In genomic region chr6:102619585-102619984, GRCh38 we compare ENCODE assay signal across 9 cellular contexts.
DNase-seq lines count a peak whose midpoint lies in the region; ATAC-seq and TF ChIP-seq lines count a peak whose summit lies in the region.
"Had no signal": no experiment of that assay in that cellular context is flagged by ENCODE, and none has a peak within 500 bp of the region (broad histone marks: within the 10 kb centered on the region; RNA-seq: fewer than 3 reads in every experiment).

No MANE protein-coding gene starts in this region.

- H4K20me1 ChIP-seq in IMR-90 (ENCODE audit: insufficient read depth, low read length), result no peaks in the 10 kb centered on the region

- no peak overlapping the region for H3K14ac ChIP-seq in IMR-90 (replicated peaks; ENCODE audit: low read depth, low read length)

- CTCF ChIA-PET in IMR-90 (lab: Yijun Ruan, JAX), result interaction anchor here (1.0 kb wide), 1 partner anchor 13 kb away, joined by 3 read pairs; no protein-coding TSS in a partner anchor

- no peak overlapping the region for H3K4me2 ChIP-seq in IMR-90 (ENCODE audit: low read depth, low read length)
- H3K4me2 ChIP-seq in mesendoderm (ENCODE audit: low read length), result no peak overlapping the region

- no peak overlapping the region for H3K4me3 ChIP-seq in GM12864 (ENCODE audit: low read depth, low read length)
- H3K4me3 ChIP-seq in IMR-90 (ENCODE audit: insufficient read depth, low read depth, low read length), result no peak overlapping the region
- H3K4me3 ChIP-seq in WI38 (ENCODE audit: low read depth, low read length), result no peak overlapping the region
- H3K4me3 ChIP-seq in mesendoderm (ENCODE audit: low read length), result no peak overlapping the region

- no peak overlapping the region for H3K27ac ChIP-seq in IMR-90 (ENCODE audit: insufficient read depth, low read length)
- H3K27ac ChIP-seq in mesendoderm (ENCODE audit: low read depth, low read length), result no peak overlapping the region

- TF ChIP-seq RAD21 in IMR-90 (IDR thresholded peaks at IDR 0.05; ENCODE audit: low read length), result peak; percentile 52

- no peak overlapping the region for H2BK5ac ChIP-seq in IMR-90 (ENCODE audit: low read depth, low read length, poor library complexity, severe bottlenecking)
- no peak overlapping the region for H2BK5ac ChIP-seq in mesendoderm (ENCODE audit: low read length)

- H3K18ac ChIP-seq in IMR-90 (ENCODE audit: low read depth, low read length) (no peak overlapping the region), mesendoderm (ENCODE audit: low read length) (no peak overlapping the region)

- no peaks in the 10 kb centered on the region for H3K79me2 ChIP-seq in mesendoderm (ENCODE audit: control insufficient read depth, insufficient read depth, low read length)

- no peak overlapping the region for H2AK5ac ChIP-seq in IMR-90 (ENCODE audit: low read depth, low read length)
- H2AK5ac ChIP-seq in mesendoderm (ENCODE audit: low read length), result no peak overlapping the region

- H2BK120ac ChIP-seq in IMR-90 (ENCODE audit: low read depth, low read length) (no peak overlapping the region), mesendoderm (ENCODE audit: low read depth, low read length) (no peak overlapping the region)

- H2AK9ac ChIP-seq in IMR-90 (replicated peaks; ENCODE audit: low read depth, low read length, poor library complexity), result no peak overlapping the region

- no peaks in the 10 kb centered on the region for H3K9me1 ChIP-seq in IMR-90 (ENCODE audit: insufficient read depth, low read length)

- in situ Hi-C loops in IMR-90 (cut with MboI; ENCODE audit: low sequenced_read_pairs), result no loop called here

- TF ChIP-seq CTCF in GM12864 (IDR thresholded peaks at IDR 0.05; ENCODE audit: low read depth, low read length, missing control alignments) (peak; percentile 15), IMR-90 (conservative IDR thresholded peaks at IDR 0.05; ENCODE audit: low read depth, low read length) (peak; percentile 50), WI38 (IDR thresholded peaks at IDR 0.05; ENCODE audit: low read depth, low read length) (peak; percentile 6; the same call in 1 of the 2 replicates)

- TF ChIP-seq POLR2A in IMR-90 (IDR thresholded peaks at IDR 0.05; ENCODE audit: low read depth, low read length), result no peak

- H4K8ac ChIP-seq in IMR-90 (ENCODE audit: low read depth in 2 of 2, low read length in 2 of 2), result no peak overlapping the region
- no peak overlapping the region for H4K8ac ChIP-seq in mesendoderm (ENCODE audit: low read depth, low read length)

- H3K9ac ChIP-seq in IMR-90 (ENCODE audit: low read depth, low read length), result no peak overlapping the region
- no peak overlapping the region for H3K9ac ChIP-seq in mesendoderm (ENCODE audit: low read length)

- H3K56ac ChIP-seq in IMR-90 (ENCODE audit: extremely low read depth, insufficient read depth, low read length), result no peak overlapping the region
- H3K56ac ChIP-seq in mesendoderm (ENCODE audit: low read length), result no peak overlapping the region

- WGBS in IMR-90 (ENCODE audit: extremely low coverage in 2 of 2, insufficient read length in 1 of 2), 2 experiments, result no CpG with 5 or more reads among the region's 2 CpGs
- WGBS in mesendoderm (ENCODE audit: extremely low coverage, insufficient coverage, low lambda C conversion rate), result no CpG with 5 or more reads among the region's 2 CpGs

- H2BK20ac ChIP-seq in IMR-90 (ENCODE audit: low read depth, low read length), result no peak overlapping the region

- intact Hi-C loops in IMR-90 (cut with micrococcal nuclease), result no loop called here

- POLR2A ChIA-PET in IMR-90 (lab: Charles Lee; ENCODE audit: unreplicated experiment), result no interaction called here

- no TSS peak for BruUV-seq in IMR-90 (replicated peaks; lab: Mats Ljungman, UMichigan)

- H4K91ac ChIP-seq in IMR-90 (ENCODE audit: insufficient read depth, low read depth, low read length), result no peak overlapping the region

- H3K36me3 ChIP-seq in IMR-90 (ENCODE audit: control insufficient read depth, insufficient read depth, low read length) (no peaks in the 10 kb centered on the region), mesendoderm (ENCODE audit: control insufficient read depth, insufficient read depth, low read length) (no peaks in the 10 kb centered on the region)

- H3K23ac ChIP-seq in IMR-90 (ENCODE audit: low read depth, low read length) (no peak overlapping the region), mesendoderm (ENCODE audit: low read length) (no peak overlapping the region)

- H3K4me1 ChIP-seq in IMR-90 (ENCODE audit: control insufficient read depth, insufficient read depth, low read length) (no peaks in the 10 kb centered on the region), mesendoderm (ENCODE audit: control insufficient read depth, low read depth, low read length) (no peaks in the 10 kb centered on the region)

- H3K4ac ChIP-seq in IMR-90 (ENCODE audit: low read depth, low read length), result no peak overlapping the region
- H3K4ac ChIP-seq in mesendoderm (ENCODE audit: low read depth, low read length), result no peak overlapping the region

- no peaks in the 10 kb centered on the region for H3K79me1 ChIP-seq in IMR-90 (ENCODE audit: low read depth in 1 of 2, low read length in 2 of 2)
- no peaks in the 10 kb centered on the region for H3K79me1 ChIP-seq in mesendoderm (ENCODE audit: low read length)

- no peak for ATAC-seq in IMR-90 (ENCODE audit: low read depth)
- no peak for ATAC-seq in GM21825 (IDR thresholded peaks at IDR 0.05; ENCODE audit: unreplicated experiment)

- H2AFZ ChIP-seq in IMR-90 (replicated peaks; ENCODE audit: low read length, poor library complexity), result no peak overlapping the region

- H3K27me3 ChIP-seq in IMR-90 (ENCODE audit: control insufficient read depth, insufficient read depth, low read length), result no peaks in the 10 kb centered on the region
- no peaks in the 10 kb centered on the region for H3K27me3 ChIP-seq in mesendoderm (ENCODE audit: insufficient read depth, low read length, poor library complexity)

- no peak for DNase-seq in GM12864 (ENCODE audit: low read depth)
- DNase-seq in IMR-90, result peak; percentile 1
- peak; percentile 15 for DNase-seq in mesendoderm
- DNase-seq in GDM1 (lab: John Stamatoyannopoulos, UW), result no peak
- no peak for DNase-seq in amygdala (lab: John Stamatoyannopoulos, UW)
- DNase-seq: activated B cell treated with CpG ODN at 0.5 μM for 24 hours; stimulated activated CD4-positive, alpha-beta T cell treated with anti-CD3 and anti-CD28 coated beads, Interleukin-4, amount 100 ng/mL, for 24 hours had no signal

- H4K5ac ChIP-seq in IMR-90 (ENCODE audit: low read depth, low read length), result no peak overlapping the region
- no peak overlapping the region for H4K5ac ChIP-seq in mesendoderm (ENCODE audit: low read length)

- dilution Hi-C loops in IMR-90 (cut with HindIII; ENCODE audit: low sequenced_read_pairs, unreplicated experiment), result no loop called here

- H2BK15ac ChIP-seq in IMR-90 (ENCODE audit: low read depth, low read length) (no peak overlapping the region), mesendoderm (replicated peaks; ENCODE audit: low read depth) (no peak overlapping the region)

- 0 out of 2 replicates have a peak, but pooled peaks cover 1% of the 10 kb centered on the region for H3K9me3 ChIP-seq in IMR-90 (ENCODE audit: control insufficient read depth, insufficient read depth, low read length)

TF ChIP-seq in IMR-90, 13 proteins besides CTCF, POLR2A, EP300 and RAD21:
- no peak for TF ChIP-seq RFX5 (IDR thresholded peaks at IDR 0.05; ENCODE audit: low read depth, low read length)
- TF ChIP-seq SMC3 (IDR thresholded peaks at IDR 0.05; ENCODE audit: low read depth, low read length), result peak; percentile 35

Comparison
In these comparisons a context has a peak if more than half of its experiments do, and no peak if none do; other contexts are left out.
1. DNase-seq: peak in IMR-90 (single experiment) and mesendoderm (single experiment); none in GM12864 (single experiment), GDM1 (single experiment) and amygdala (0 of 56).
2. Peak in every context shown above with its lines, with median percentiles within 50 percentile points of each other: CTCF ChIP-seq.